10 cellular contexts compared by ENCODE assay signal in genomic region chr18:5894215-5894612, GRCh38. TPM values are rescaled to one million over a fixed set of nuclear protein-coding genes. Genes with fewer than 3 reads are reported as not detected.
DNase-seq lines count a peak whose midpoint lies in the region; ATAC-seq lines count a peak whose summit lies in the region.
"Had no signal": no experiment of that assay in that cellular context is flagged by ENCODE, and none has a peak within 500 bp of the region (broad histone marks: within the 10 kb centered on the region; RNA-seq: fewer than 3 reads in every experiment).

No MANE protein-coding gene starts in this region.

- no peak overlapping the region for H3K9ac ChIP-seq in skeletal muscle satellite cell (ENCODE audit: low read depth, low read length)

- peaks cover 81% of the 10 kb centered on the region for H3K27me3 ChIP-seq in skeletal muscle satellite cell (ENCODE audit: control insufficient read depth, insufficient read depth, low read length)

- H3K27me3 Mint-ChIP-seq in activated naive CD8-positive, alpha-beta T cell treated with anti-CD3 and anti-CD28 coated beads, Interleukin-2, amount 10 ng/mL, durations not matched to agents 7 days and 5 days, result peaks cover 68% of the 10 kb centered on the region

- peak overlapping the region; percentile 71 for H3K4me2 ChIP-seq in skeletal muscle satellite cell (ENCODE audit: low read length)

- no peaks in the 10 kb centered on the region for H3K9me3 Mint-ChIP-seq in activated naive CD8-positive, alpha-beta T cell treated with anti-CD3 and anti-CD28 coated beads, Interleukin-2, amount 10 ng/mL, durations not matched to agents 7 days and 5 days

- no peak overlapping the region for H3K27ac Mint-ChIP-seq in activated naive CD8-positive, alpha-beta T cell treated with anti-CD3 and anti-CD28 coated beads, Interleukin-2, amount 10 ng/mL, durations not matched to agents 7 days and 5 days

- peak overlapping the region; percentile 63 for H3K4me3 ChIP-seq in skeletal muscle satellite cell (ENCODE audit: low read length)

- ATAC-seq in activated naive CD8-positive, alpha-beta T cell treated with anti-CD3 and anti-CD28 coated beads, Interleukin-2, amount 10 ng/mL, durations not matched to agents 7 days and 5 days (ENCODE audit: low read depth), result no peak
- no peak for ATAC-seq in HG03196 (IDR thresholded peaks at IDR 0.05; ENCODE audit: unreplicated experiment)

- H3K4me1 ChIP-seq in skeletal muscle satellite cell (ENCODE audit: control insufficient read depth, insufficient read depth, low read length), result no peaks in the 10 kb centered on the region

- no peaks in the 10 kb centered on the region for H3K36me3 ChIP-seq in skeletal muscle satellite cell (ENCODE audit: insufficient read depth, low read length)

- no peaks in the 10 kb centered on the region for H3K4me1 Mint-ChIP-seq in activated naive CD8-positive, alpha-beta T cell treated with anti-CD3 and anti-CD28 coated beads, Interleukin-2, amount 10 ng/mL, durations not matched to agents 7 days and 5 days

- no peaks in the 10 kb centered on the region for H3K9me3 ChIP-seq in skeletal muscle satellite cell (replicated peaks; ENCODE audit: low read length)

- H3K4me3 Mint-ChIP-seq in activated naive CD8-positive, alpha-beta T cell treated with anti-CD3 and anti-CD28 coated beads, Interleukin-2, amount 10 ng/mL, durations not matched to agents 7 days and 5 days, result peak overlapping the region; percentile 7

- POLR2A ChIA-PET in activated naive CD8-positive, alpha-beta T cell treated with anti-CD3 and anti-CD28 coated beads, Interleukin-2, amount 10 ng/mL, durations not matched to agents 7 days and 5 days (lab: Charles Lee), result no interaction called here

- DNase-seq in NCI-H2171 treated with DMSO at 0.1 percent for 48 hours (lab: John Stamatoyannopoulos, UW), result peak; percentile 41
- DNase-seq in NCI-H2171 (lab: John Stamatoyannopoulos, UW), result no peak
- no peak for DNase-seq in activated naive CD8-positive, alpha-beta T cell treated with anti-CD3 and anti-CD28 coated beads, Interleukin-2, amount 10 ng/mL, durations not matched to agents 7 days and 5 days
- DNase-seq in kidney glomerular epithelial cell (lab: John Stamatoyannopoulos, UW), result peak; percentile 11
- no peak for DNase-seq in NCI-H2107 treated with DMSO at 0.1 percent for 48 hours (lab: John Stamatoyannopoulos, UW; ENCODE audit: unreplicated experiment)
- no peak for DNase-seq in SHP77 (lab: John Stamatoyannopoulos, UW)
- DNase-seq: KBM-7, NCI-H446 treated with DMSO at 0.1 percent for 48 hours had no signal

- no peaks in the 10 kb centered on the region for H3K36me3 Mint-ChIP-seq in activated naive CD8-positive, alpha-beta T cell treated with anti-CD3 and anti-CD28 coated beads, Interleukin-2, amount 10 ng/mL, durations not matched to agents 7 days and 5 days

RNA-seq across cellular contexts. Expression of gene TMEM200C, which starts 1.1 kb away (rescaled TPM):
- not detected for total RNA-seq in activated naive CD8-positive, alpha-beta T cell treated with anti-CD3 and anti-CD28 coated beads, Interleukin-2, amount 10 ng/mL, durations not matched to agents 7 days and 5 days
- not detected in 2 replicates for total RNA-seq in skeletal muscle satellite cell (2012; rRNA removed)

Comparison
In these comparisons a context has a peak if more than half of its experiments do, and no peak if none do; other contexts are left out.
1. DNase-seq: peak in NCI-H2171 treated with DMSO at 0.1 percent for 48 hours (single experiment) and kidney glomerular epithelial cell (single experiment); none in NCI-H2171 (single experiment), activated naive CD8-positive, alpha-beta T cell treated with anti-CD3 and anti-CD28 coated beads, Interleukin-2, amount 10 ng/mL, durations not matched to agents 7 days and 5 days (single experiment), NCI-H2107 treated with DMSO at 0.1 percent for 48 hours (single experiment) and SHP77 (0 of 2).